20 cellular contexts compared by ENCODE assay signal in the genomic region with DNA sequence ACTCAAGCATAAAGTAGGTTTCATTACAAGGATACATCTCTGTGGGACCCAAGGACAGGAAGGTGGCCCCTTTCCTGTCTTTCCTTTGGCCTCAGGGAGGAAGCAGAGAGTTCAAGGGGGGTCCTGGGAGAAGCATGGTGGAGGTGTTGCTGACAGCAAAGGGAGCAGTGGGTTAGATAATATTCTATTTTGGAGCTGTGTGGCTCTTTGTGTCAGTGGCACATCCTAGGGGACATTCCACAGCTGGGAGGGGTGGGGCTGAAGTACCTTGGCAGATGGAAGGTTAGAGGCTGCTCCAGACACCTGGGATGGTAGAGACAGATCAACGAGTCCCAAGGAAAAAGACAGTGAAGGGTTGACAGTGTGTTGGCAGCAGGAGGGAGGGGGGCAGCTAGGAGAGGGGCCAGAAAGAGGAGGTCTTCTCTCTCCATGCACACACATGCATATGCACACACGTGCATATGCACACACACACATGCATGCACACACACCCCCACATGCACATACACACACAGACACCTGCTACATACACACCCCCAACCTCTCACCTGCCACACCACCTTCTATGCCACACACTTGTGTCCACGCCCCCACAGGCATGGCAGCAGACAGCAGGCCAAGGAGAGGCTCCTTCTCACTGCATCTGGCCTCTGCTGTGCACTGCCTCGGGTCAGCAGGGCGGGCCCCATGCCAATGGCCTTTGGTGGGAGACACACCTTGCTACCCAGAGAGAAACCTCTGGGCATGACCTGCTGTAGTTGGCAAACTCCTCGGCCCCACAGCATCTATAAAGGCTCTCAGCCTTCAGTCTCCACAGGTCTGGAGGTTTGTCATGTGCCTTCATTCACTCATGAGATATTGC. TPM values are rescaled to one million over a fixed set of nuclear protein-coding genes. Genes with fewer than 3 reads are reported as not detected.
A peak's percentile ranks its signal among the peaks of the same experiment; 100 is the strongest.
DNase-seq lines count a peak whose midpoint lies in the region; ATAC-seq and TF ChIP-seq lines count a peak whose summit lies in the region.
"Had no signal": no experiment of that assay in that cellular context is flagged by ENCODE, and none has a peak within 500 bp of the region (broad histone marks: within the 10 kb centered on the region; RNA-seq: fewer than 3 reads in every experiment).

No MANE protein-coding gene starts in this region.

- intact Hi-C loops in heart left ventricle (cut with DNase I) = loop anchor here in 3 of 10 donors (5.0 to 10.0 kb wide), 3 partner anchors 63 to 73 kb away; a partner anchor contains a TSS

- peaks cover 11% of the 10 kb centered on the region for H3K4me1 Mint-ChIP-seq in neural crest cell
- peaks cover 3 to 4% (median 4%) of the 10 kb centered on the region in 3 donors for H3K4me1 Mint-ChIP-seq in CD8-positive, alpha-beta memory T cell

- no peaks in the 10 kb centered on the region for H3K36me3 ChIP-seq in HEK293 (ENCODE audit: control insufficient read depth in 2 of 2, insufficient read depth in 1 of 2, low read length in 2 of 2)
- no peaks in the 10 kb centered on the region for H3K36me3 ChIP-seq in heart left ventricle
- H3K36me3 ChIP-seq in CD8-positive, alpha-beta memory T cell (ENCODE audit: insufficient read depth, low read length) = no peaks in the 10 kb centered on the region
- H3K36me3 ChIP-seq: HAP-1, MG63 had no signal

- no peaks in the 10 kb centered on the region for H3K9me3 ChIP-seq in HEK293 (ENCODE audit: control insufficient read depth, insufficient read depth, low read depth, low read length)
- H3K9me3 ChIP-seq in heart left ventricle = peaks cover 0 to 6% (median 0%) of the 10 kb centered on the region in 12 donors
- H3K9me3 ChIP-seq in CD8-positive, alpha-beta memory T cell (ENCODE audit: low read length) = no peaks in the 10 kb centered on the region
- H3K9me3 ChIP-seq: HAP-1, MG63 had no signal

- peaks cover 11% of the 10 kb centered on the region for H3K9me3 Mint-ChIP-seq in neural crest cell
- no peaks in the 10 kb centered on the region for H3K9me3 Mint-ChIP-seq in CD8-positive, alpha-beta memory T cell

- POLR2A ChIA-PET in HEK293 (lab: Yijun Ruan, JAX) = no interaction called here
- POLR2A ChIA-PET in GM10248 (lab: Yijun Ruan, JAX) = no interaction called here
- POLR2A ChIA-PET in CD8-positive, alpha-beta memory T cell (lab: Charles Lee) = no interaction called here

- no peaks in the 10 kb centered on the region for H3K27me3 Mint-ChIP-seq in neural crest cell (ENCODE audit: low read depth)
- H3K27me3 Mint-ChIP-seq in CD8-positive, alpha-beta memory T cell = peaks cover 0 to 4% of the 10 kb centered on the region in 2 donors

- ATAC-seq in heart left ventricle = peak in 2 of 4 donors; percentile 14 to 42

- WGBS in heart left ventricle, 4 donors = 43 to 57% (median 56%) methylated on average over 3 to 6 of the region's 6 CpGs

- no peak overlapping the region for H3K4me3 Mint-ChIP-seq in neural crest cell
- H3K4me3 Mint-ChIP-seq in CD8-positive, alpha-beta memory T cell = no peak overlapping the region
- H3K4me3 Mint-ChIP-seq: CD4-positive, CD25-positive, alpha-beta regulatory T cell had no signal

- DNase-seq in NCI-H2171 treated with DMSO at 0.1 percent for 48 hours (lab: John Stamatoyannopoulos, UW) = peak; percentile 80
- peak in 1 of 5 donors; percentile 28 for DNase-seq in heart left ventricle
- no peak for DNase-seq in neural crest cell (ENCODE audit: low read depth, low spot score)
- DNase-seq in NCI-H1930 (lab: John Stamatoyannopoulos, UW) = no peak
- DNase-seq in GM10248 (ENCODE audit: extremely low spot score) = no peak
- no peak for DNase-seq in CD8-positive, alpha-beta memory T cell
- no peak for DNase-seq in foreskin fibroblast
- DNase-seq: ACHN; AML-193; CD4-positive, CD25-positive, alpha-beta regulatory T cell; MG63; NCI-H1105; NCI-H187; NCI-H446 treated with DMSO at 0.1 percent for 48 hours; PC-9; SW 1271 had no signal

- no peaks in the 10 kb centered on the region for H3K27me3 ChIP-seq in heart left ventricle
- H3K27me3 ChIP-seq in CD8-positive, alpha-beta memory T cell (ENCODE audit: insufficient read depth, low read length, poor library complexity, severe bottlenecking) = no peaks in the 10 kb centered on the region
- H3K27me3 ChIP-seq: MG63 had no signal

- peak overlapping the region; percentile 45 for H3K27ac Mint-ChIP-seq in neural crest cell (ENCODE audit: unreplicated experiment)
- peak overlapping the region in 1 of 8 donors; percentile 70 for H3K27ac Mint-ChIP-seq in CD8-positive, alpha-beta memory T cell

- H3K36me3 Mint-ChIP-seq in neural crest cell (ENCODE audit: low read depth) = peaks cover 6% of the 10 kb centered on the region
- H3K36me3 Mint-ChIP-seq in CD8-positive, alpha-beta memory T cell = peaks cover 0 to 2% (median 1%) of the 10 kb centered on the region in 3 donors
- H3K36me3 Mint-ChIP-seq: CD4-positive, CD25-positive, alpha-beta regulatory T cell had no signal

- TF ChIP-seq CTCF in HEK293 (tag by site-specific recombination; IDR thresholded peaks at IDR 0.05) (no peak), heart left ventricle (IDR thresholded peaks at IDR 0.05) (no peak), neural crest cell (conservative IDR thresholded peaks at IDR 0.05) (no peak), GM10248 (IDR thresholded peaks at IDR 0.05; ENCODE audit: control extremely low read depth, extremely low read depth, low read depth, missing control alignments) (no peak), foreskin fibroblast (IDR thresholded peaks at IDR 0.05; ENCODE audit: low read depth, low read length) (no peak)

- H3K4me3 ChIP-seq in HEK293 (ENCODE audit: low read depth, low read length) (no peak overlapping the region), heart left ventricle (no peak overlapping the region), foreskin fibroblast (ENCODE audit: low read depth in 1 of 2, low read length in 2 of 2) (no peak overlapping the region)
- H3K4me3 ChIP-seq in CD8-positive, alpha-beta memory T cell (ENCODE audit: low read length) = no peak overlapping the region
- H3K4me3 ChIP-seq: HAP-1, MG63, PC-9 had no signal

- no peaks in the 10 kb centered on the region for H3K4me1 ChIP-seq in HEK293 (ENCODE audit: control insufficient read depth, insufficient read depth, low read length)
- peaks cover 0 to 33% (median 6%) of the 10 kb centered on the region in 12 donors for H3K4me1 ChIP-seq in heart left ventricle
- peaks cover 3% of the 10 kb centered on the region for H3K4me1 ChIP-seq in CD8-positive, alpha-beta memory T cell (ENCODE audit: insufficient read depth, low read length)
- H3K4me1 ChIP-seq: HAP-1 had no signal

- H3K27ac ChIP-seq in HEK293 (ENCODE audit: extremely low read depth, low read depth, low read length) (no peak overlapping the region), heart left ventricle (peak overlapping the region in 8 of 12 donors; percentile 21 to 77 (median 40))
- no peak overlapping the region for H3K27ac ChIP-seq in CD8-positive, alpha-beta memory T cell (ENCODE audit: low read depth, low read length)
- H3K27ac ChIP-seq: KMS-11, PC-9 had no signal

- CTCF ChIA-PET in HEK293 (lab: Yijun Ruan, JAX) (no interaction called here), GM10248 (lab: Yijun Ruan, JAX) (no interaction called here)
- CTCF ChIA-PET in CD8-positive, alpha-beta memory T cell (lab: Charles Lee) = interaction anchor here (0.9 kb wide), 1 partner anchor 12 kb away, joined by 3 read pairs; no protein-coding TSS in a partner anchor

- no peak for TF ChIP-seq POLR2A in heart left ventricle (IDR thresholded peaks at IDR 0.05)

TF ChIP-seq in HEK293, 187 proteins besides CTCF, POLR2A, EP300 and RAD21 (continues in another document):
- TF ChIP-seq, protein P1, sequence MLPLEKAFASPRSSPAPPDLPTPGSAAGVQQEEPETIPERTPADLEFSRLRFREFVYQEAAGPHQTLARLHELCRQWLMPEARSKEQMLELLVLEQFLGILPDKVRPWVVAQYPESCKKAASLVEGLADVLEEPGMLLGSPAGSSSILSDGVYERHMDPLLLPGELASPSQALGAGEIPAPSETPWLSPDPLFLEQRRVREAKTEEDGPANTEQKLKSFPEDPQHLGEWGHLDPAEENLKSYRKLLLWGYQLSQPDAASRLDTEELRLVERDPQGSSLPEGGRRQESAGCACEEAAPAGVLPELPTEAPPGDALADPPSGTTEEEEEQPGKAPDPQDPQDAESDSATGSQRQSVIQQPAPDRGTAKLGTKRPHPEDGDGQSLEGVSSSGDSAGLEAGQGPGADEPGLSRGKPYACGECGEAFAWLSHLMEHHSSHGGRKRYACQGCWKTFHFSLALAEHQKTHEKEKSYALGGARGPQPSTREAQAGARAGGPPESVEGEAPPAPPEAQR (tag by site-specific recombination; IDR thresholded peaks at IDR 0.05) = no peak
- TF ChIP-seq ZNF184 (tag by site-specific recombination; IDR thresholded peaks at IDR 0.05) (no peak), ZNF155 (tag by site-specific recombination; IDR thresholded peaks at IDR 0.05) (no peak), ZNF341 (tag by site-specific recombination; IDR thresholded peaks at IDR 0.05; ENCODE audit: low read depth) (no peak), ZNF292 (tag by site-specific recombination; IDR thresholded peaks at IDR 0.05; ENCODE audit: borderline replicate concordance, low read depth) (no peak), ZNF112 (tag by site-specific recombination; IDR thresholded peaks at IDR 0.05) (no peak)

RNA-seq across cellular contexts. Expression of a gene that starts 5.6 kb away (rescaled TPM):
- total RNA-seq in heart left ventricle (100 to 1,000 TPM in 1 of 9 donors, 10 to 100 TPM in 8; 74.1 to 150 (median 89.2) TPM), neural crest cell (159 and 167 TPM in 2 replicates)
- polyA plus RNA-seq in heart left ventricle = 100 to 1,000 TPM in 1 of 2 donors, 10 to 100 TPM in 1; 67.0 to 176 TPM
- total RNA-seq in CD8-positive, alpha-beta memory T cell = 100 to 1,000 TPM; 279 to 291 TPM
- polyA plus RNA-seq in CD8-positive, alpha-beta memory T cell = 74.1 TPM

RNA-seq across cellular contexts. Expression of a gene that starts 12.2 kb away (rescaled TPM):
- total RNA-seq in heart left ventricle (1,000 to 10,000 TPM in 8 of 9 donors, 100 to 1,000 TPM in 1; 975 to 4,037 (median 2,357) TPM), neural crest cell (not detected in 2 replicates)
- 1,000 to 10,000 TPM; 1,236 to 2,597 TPM for polyA plus RNA-seq in heart left ventricle
- not detected for total RNA-seq in CD8-positive, alpha-beta memory T cell
- not detected for polyA plus RNA-seq in CD8-positive, alpha-beta memory T cell
- total RNA-seq: CD4-positive, CD25-positive, alpha-beta regulatory T cell; PC-9; SK-MEL-5 had no signal
- polyA plus RNA-seq: CD4-positive, CD25-positive, alpha-beta regulatory T cell had no signal

RNA-seq across cellular contexts. Expression of a gene that starts 24.8 kb away (rescaled TPM):
- total RNA-seq in heart left ventricle (10 to 100 TPM; 15.2 to 51.1 (median 25.4) TPM), neural crest cell (70.5 and 72.6 TPM in 2 replicates)
- 10 to 100 TPM; 10.9 to 20.2 TPM for polyA plus RNA-seq in heart left ventricle
- 1 to 10 TPM; 8.4 to 8.9 TPM for total RNA-seq in CD8-positive, alpha-beta memory T cell
- polyA plus RNA-seq in CD8-positive, alpha-beta memory T cell = 1.6 TPM
- total RNA-seq: SK-MEL-5 had no signal

RNA-seq across cellular contexts. Expression of a gene that starts 46.6 kb away (rescaled TPM):
- total RNA-seq in heart left ventricle (10 to 100 TPM; 10.1 to 24.3 (median 14.0) TPM), neural crest cell (21.5 and 26.0 TPM in 2 replicates)
- 10 to 100 TPM; 10.3 to 13.7 TPM for polyA plus RNA-seq in heart left ventricle
- 10 to 100 TPM; 42.3 to 42.4 TPM for total RNA-seq in CD8-positive, alpha-beta memory T cell
- polyA plus RNA-seq in CD8-positive, alpha-beta memory T cell = 22.0 TPM

Comparison
In these comparisons a context has a peak if more than half of its experiments do, and no peak if none do; other contexts are left out.
1. H3K27ac ChIP-seq: peak in heart left ventricle (8 of 12); none in HEK293 (single experiment) and CD8-positive, alpha-beta memory T cell (single experiment).
2. RNA of a gene that starts 12.2 kb away (total RNA-seq): 975 to 4,037 TPM in heart left ventricle; not detected in CD8-positive, alpha-beta memory T cell and not detected in neural crest cell; every median in the first group is over 100 times any median in the second.